In the genomic region with DNA sequence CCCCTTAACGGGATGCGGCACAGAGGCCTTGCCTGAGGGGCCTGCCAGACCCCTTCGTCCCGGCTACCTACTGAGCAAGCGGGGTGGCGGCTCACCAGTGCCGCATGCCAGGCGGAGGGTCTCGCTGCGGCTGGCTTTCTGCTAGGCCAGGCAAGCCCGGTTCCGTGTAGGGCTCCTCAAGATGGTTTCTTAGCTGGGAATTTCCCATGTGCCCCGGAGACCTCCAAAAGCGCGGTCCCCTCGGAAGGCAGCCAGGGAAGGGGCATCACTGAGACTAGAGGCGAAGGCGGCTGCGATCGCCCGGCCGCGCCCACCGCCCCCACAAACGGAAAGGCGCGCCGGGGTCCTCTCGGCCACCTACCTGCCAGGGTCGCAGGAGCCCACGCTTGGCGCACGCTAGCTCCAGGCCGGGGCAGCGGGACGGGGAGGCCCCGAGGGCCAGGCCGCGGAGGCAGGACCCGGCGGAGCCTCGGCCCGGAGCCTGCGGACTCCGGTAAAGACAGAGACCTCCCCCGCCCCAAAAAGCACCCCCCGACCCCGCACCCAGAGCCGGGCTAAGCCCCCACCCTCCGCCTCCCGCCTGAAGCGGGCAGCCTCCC, we compare ENCODE assay signal across 8 cellular contexts. TPM values are rescaled to one million over a fixed set of nuclear protein-coding genes. Genes with fewer than 3 reads are reported as not detected.
DNase-seq lines count a peak whose midpoint lies in the region; ATAC-seq and TF ChIP-seq lines count a peak whose summit lies in the region.

No MANE protein-coding gene starts in this region.

- TF ChIP-seq CTCF in OCI-LY1 (IDR thresholded peaks at IDR 0.05; ENCODE audit: low read length): no peak
- TF ChIP-seq CTCF in ascending aorta (IDR thresholded peaks at IDR 0.05): no peak

- no peaks in the 10 kb centered on the region for H3K9me2 ChIP-seq in OCI-LY1 (ENCODE audit: low read depth, low read length)

- H3K9me3 ChIP-seq in OCI-LY1 (ENCODE audit: low read length): no peaks in the 10 kb centered on the region
- no peaks in the 10 kb centered on the region for H3K9me3 ChIP-seq in ascending aorta
- no peaks in the 10 kb centered on the region for H3K9me3 ChIP-seq in iPS-18c (ENCODE audit: control insufficient read depth, insufficient read depth, low read length)

- H3K36me3 ChIP-seq in OCI-LY1 (ENCODE audit: insufficient read depth, low read length) (no peaks in the 10 kb centered on the region), ascending aorta (no peaks in the 10 kb centered on the region)

- no peaks in the 10 kb centered on the region; the same call in 1 of the 2 replicates for H3F3A ChIP-seq in OCI-LY1 (ENCODE audit: insufficient read depth, low read length)

- H3K4me1 ChIP-seq in OCI-LY1 (ENCODE audit: insufficient read depth, low read length, severe bottlenecking) (peaks cover 58% of the 10 kb centered on the region), ascending aorta (peaks cover 0 to 11% of the 10 kb centered on the region in 2 donors)

- ATAC-seq in HG03439 (IDR thresholded peaks at IDR 0.05; ENCODE audit: unreplicated experiment) (no peak), HG02884 (IDR thresholded peaks at IDR 0.05; ENCODE audit: unreplicated experiment) (no peak)

- H3K27ac ChIP-seq in OCI-LY1 (ENCODE audit: low read depth, low read length, poor library complexity, severe bottlenecking) (peak overlapping the region; percentile 34), ascending aorta (peak overlapping the region; percentile 88 to 92)

- no peak overlapping the region for H2AFZ ChIP-seq in OCI-LY1 (ENCODE audit: low read length)

- no peaks in the 10 kb centered on the region for H4K20me1 ChIP-seq in OCI-LY1 (ENCODE audit: insufficient read depth, low read length)

- H3K4me2 ChIP-seq in OCI-LY1 (ENCODE audit: low read length): peak overlapping the region; percentile 65

- intact Hi-C loops in ascending aorta (cut with DNase I): loop anchor here (1.0 to 2.0 kb wide), 5 partner anchors 24 to 170 kb away; a partner anchor contains a TSS

- H3K9ac ChIP-seq in OCI-LY1 (ENCODE audit: low read length): peak overlapping the region; percentile 69

- H3K79me2 ChIP-seq in OCI-LY1 (ENCODE audit: insufficient read depth, low read length): peaks cover 14% of the 10 kb centered on the region

- DNase-seq in EH (ENCODE audit: low read depth): peak; percentile 34
- no peak for DNase-seq in ascending aorta (ENCODE audit: low spot score in 2 of 2)
- DNase-seq in stimulated activated CD4-positive, alpha-beta T cell treated with anti-CD3 and anti-CD28 coated beads, Interleukin-2, amount 100 ng/mL, for 24 hours: peak; percentile 30 to 38
- no peak for DNase-seq in NCI-H2196 treated with DMSO at 0.1 percent for 48 hours (lab: John Stamatoyannopoulos, UW; ENCODE audit: unreplicated experiment)

- H3K27me3 ChIP-seq in OCI-LY1 (ENCODE audit: insufficient read depth, low read length): no peaks in the 10 kb centered on the region
- no peaks in the 10 kb centered on the region for H3K27me3 ChIP-seq in ascending aorta

- H3K4me3 ChIP-seq in OCI-LY1 (ENCODE audit: low read depth, low read length, poor library complexity, severe bottlenecking) (peak overlapping the region; percentile 69), ascending aorta (peak overlapping the region; percentile 70 to 98), iPS-18c (ENCODE audit: insufficient read depth, low read depth, low read length) (peak overlapping the region; percentile 80)

RNA-seq across cellular contexts. Expression of a gene that starts 23.8 kb away (rescaled TPM):
- total RNA-seq in ascending aorta: 36.9 TPM

Comparison
In these comparisons a context has a peak if more than half of its experiments do, and no peak if none do; other contexts are left out.
1. DNase-seq: peak in EH (single experiment) and stimulated activated CD4-positive, alpha-beta T cell treated with anti-CD3 and anti-CD28 coated beads, Interleukin-2, amount 100 ng/mL, for 24 hours (2 of 2); none in ascending aorta (0 of 2) and NCI-H2196 treated with DMSO at 0.1 percent for 48 hours (single experiment).
2. Peak in every context shown above with its lines, with median percentiles within 50 percentile points of each other: H3K4me3 ChIP-seq.